Comparison of ENCODE assay signal across 10 cellular contexts in genomic region chr10:28291881-28292297, GRCh38. TPM values are rescaled to one million over a fixed set of nuclear protein-coding genes. Genes with fewer than 3 reads are reported as not detected.
DNase-seq lines count a peak whose midpoint lies in the region; ATAC-seq and TF ChIP-seq lines count a peak whose summit lies in the region.
"Had no signal": no experiment of that assay in that cellular context is flagged by ENCODE, and none has a peak within 500 bp of the region (broad histone marks: within the 10 kb centered on the region; RNA-seq: fewer than 3 reads in every experiment).

No MANE protein-coding gene starts in this region.

- H3K36me3 Mint-ChIP-seq in activated naive CD4-positive, alpha-beta T cell treated with anti-CD3 and anti-CD28 coated beads, Interleukin-2, amount 50 U/mL, for 24 hours: peaks cover 4% of the 10 kb centered on the region
- peaks cover 0 to 14% (median 0%) of the 10 kb centered on the region in 5 donors for H3K36me3 Mint-ChIP-seq in naive thymus-derived CD4-positive, alpha-beta T cell

- no peak overlapping the region for H3K27ac ChIP-seq in naive thymus-derived CD4-positive, alpha-beta T cell (ENCODE audit: low read depth, low read length)
- H3K27ac ChIP-seq: BLaER1 treated with 17β-estradiol and CSF1 and Interleukin-3, amounts not matched to agents 10 nM and 100 nM had no signal

- H3K4me3 Mint-ChIP-seq in activated naive CD4-positive, alpha-beta T cell treated with anti-CD3 and anti-CD28 coated beads, Interleukin-2, amount 50 U/mL, for 24 hours: peak overlapping the region; percentile 53
- peak overlapping the region in 1 of 2 donors; percentile 38 for H3K4me3 Mint-ChIP-seq in stimulated activated naive CD8-positive, alpha-beta T cell treated with anti-CD3 and anti-CD28 coated beads, Interleukin-15, amount 100 ng/mL, for 72 hours
- peak overlapping the region in 1 of 10 donors; percentile 6 for H3K4me3 Mint-ChIP-seq in naive thymus-derived CD4-positive, alpha-beta T cell

- peak; percentile 99 for ATAC-seq in stimulated activated naive CD8-positive, alpha-beta T cell treated with anti-CD3 and anti-CD28 coated beads, Interleukin-15, amount 100 ng/mL, for 72 hours
- ATAC-seq in naive thymus-derived CD4-positive, alpha-beta T cell: no peak
- ATAC-seq in GM19463 (IDR thresholded peaks at IDR 0.05; ENCODE audit: unreplicated experiment) (no peak), HG02970 (IDR thresholded peaks at IDR 0.05; ENCODE audit: low FRiP score, unreplicated experiment) (no peak)

- H3K4me1 ChIP-seq in naive thymus-derived CD4-positive, alpha-beta T cell (ENCODE audit: control insufficient read depth in 2 of 2, insufficient read depth in 2 of 2, low read length in 2 of 2): peaks cover 0 to 42% of the 10 kb centered on the region in 2 donors

- H3K4me1 Mint-ChIP-seq in activated naive CD4-positive, alpha-beta T cell treated with anti-CD3 and anti-CD28 coated beads, Interleukin-2, amount 50 U/mL, for 24 hours: peaks cover 82% of the 10 kb centered on the region
- peaks cover 62% of the 10 kb centered on the region for H3K4me1 Mint-ChIP-seq in stimulated activated naive CD8-positive, alpha-beta T cell treated with anti-CD3 and anti-CD28 coated beads, Interleukin-15, amount 100 ng/mL, for 72 hours
- H3K4me1 Mint-ChIP-seq in naive thymus-derived CD4-positive, alpha-beta T cell: peaks cover 3 to 84% (median 73%) of the 10 kb centered on the region in 7 donors

- H3K27me3 ChIP-seq in kidney epithelial cell (ENCODE audit: control insufficient read depth, insufficient read depth, low read length): no peaks in the 10 kb centered on the region
- H3K27me3 ChIP-seq in naive thymus-derived CD4-positive, alpha-beta T cell (ENCODE audit: control insufficient read depth in 2 of 2, insufficient read depth in 2 of 2, low read length in 2 of 2): no peaks in the 10 kb centered on the region
- H3K27me3 ChIP-seq: BLaER1 treated with 17β-estradiol and CSF1 and Interleukin-3, amounts not matched to agents 10 nM and 100 nM had no signal

- no peaks in the 10 kb centered on the region for H3K9me3 Mint-ChIP-seq in activated naive CD4-positive, alpha-beta T cell treated with anti-CD3 and anti-CD28 coated beads, Interleukin-2, amount 50 U/mL, for 24 hours
- H3K9me3 Mint-ChIP-seq in stimulated activated naive CD8-positive, alpha-beta T cell treated with anti-CD3 and anti-CD28 coated beads, Interleukin-15, amount 100 ng/mL, for 72 hours: no peaks in the 10 kb centered on the region
- no peaks in the 10 kb centered on the region for H3K9me3 Mint-ChIP-seq in naive thymus-derived CD4-positive, alpha-beta T cell

- POLR2A ChIA-PET in naive thymus-derived CD4-positive, alpha-beta T cell (lab: Charles Lee): interaction anchor here (0.7 to 1.6 kb wide), 2 partner anchors 11 to 1111 kb away, joined by 4 to 7 read pairs; partner anchors contain the start of gene MPP7

- peak; percentile 7 to 13 for DNase-seq in activated CD8-positive, alpha-beta memory T cell treated with anti-CD3 and anti-CD28 coated beads for 4 hours (ENCODE audit: low read depth in 2 of 2)
- DNase-seq in activated CD8-positive, alpha-beta memory T cell treated with anti-CD3 and anti-CD28 coated beads for 24 hours: no peak
- peak; percentile 84 for DNase-seq in kidney epithelial cell (ENCODE audit: low read depth)
- peak; percentile 30 to 57 for DNase-seq in stimulated activated naive CD8-positive, alpha-beta T cell treated with anti-CD3 and anti-CD28 coated beads, Interleukin-15, amount 100 ng/mL, for 72 hours
- no peak for DNase-seq in naive thymus-derived CD4-positive, alpha-beta T cell
- DNase-seq: T-helper 1 cell had no signal

- intact Hi-C loops in naive thymus-derived CD4-positive, alpha-beta T cell (cut with micrococcal nuclease): no loop called here

- H3K4me3 ChIP-seq in kidney epithelial cell (ENCODE audit: low read depth, low read length): no peak overlapping the region
- no peak overlapping the region for H3K4me3 ChIP-seq in naive thymus-derived CD4-positive, alpha-beta T cell (ENCODE audit: low read length)
- H3K4me3 ChIP-seq: BLaER1 treated with 17β-estradiol and CSF1 and Interleukin-3, amounts not matched to agents 10 nM and 100 nM had no signal

- H3K9me3 ChIP-seq in naive thymus-derived CD4-positive, alpha-beta T cell (ENCODE audit: control insufficient read depth in 2 of 3, low read length in 3 of 3): no peaks in the 10 kb centered on the region

- H3K27ac Mint-ChIP-seq in activated naive CD4-positive, alpha-beta T cell treated with anti-CD3 and anti-CD28 coated beads, Interleukin-2, amount 50 U/mL, for 24 hours: peak overlapping the region; percentile 92
- peak overlapping the region in 1 of 2 donors; percentile 19 for H3K27ac Mint-ChIP-seq in stimulated activated naive CD8-positive, alpha-beta T cell treated with anti-CD3 and anti-CD28 coated beads, Interleukin-15, amount 100 ng/mL, for 72 hours
- H3K27ac Mint-ChIP-seq in naive thymus-derived CD4-positive, alpha-beta T cell: peak overlapping the region in 4 of 9 donors; percentile 41 to 81 (median 80)

- TF ChIP-seq CTCF in kidney epithelial cell (IDR thresholded peaks at IDR 0.05; ENCODE audit: insufficient read depth, low read length, poor library complexity, severe bottlenecking): no peak

- CTCF ChIA-PET in naive thymus-derived CD4-positive, alpha-beta T cell (lab: Charles Lee): no interaction called here

- no peaks in the 10 kb centered on the region for H3K27me3 Mint-ChIP-seq in activated naive CD4-positive, alpha-beta T cell treated with anti-CD3 and anti-CD28 coated beads, Interleukin-2, amount 50 U/mL, for 24 hours
- no peaks in the 10 kb centered on the region for H3K27me3 Mint-ChIP-seq in stimulated activated naive CD8-positive, alpha-beta T cell treated with anti-CD3 and anti-CD28 coated beads, Interleukin-15, amount 100 ng/mL, for 72 hours
- H3K27me3 Mint-ChIP-seq in naive thymus-derived CD4-positive, alpha-beta T cell: no peaks in the 10 kb centered on the region

- no peaks in the 10 kb centered on the region for H3K36me3 ChIP-seq in kidney epithelial cell (ENCODE audit: control insufficient read depth, insufficient read depth, low read length)
- no peaks in the 10 kb centered on the region for H3K36me3 ChIP-seq in naive thymus-derived CD4-positive, alpha-beta T cell (ENCODE audit: control insufficient read depth in 2 of 3, insufficient read depth in 3 of 3, low read length in 3 of 3)

RNA-seq across cellular contexts. Expression of gene MPP7, which starts 11.0 kb away (rescaled TPM):
- 2.3 and 2.4 TPM in 2 replicates for total RNA-seq in kidney epithelial cell
- total RNA-seq in naive thymus-derived CD4-positive, alpha-beta T cell: 10 to 100 TPM in 4 of 5 experiments, 1 to 10 TPM in 1; 9.7 to 44.7 (median 36.1) TPM
- 10 to 100 TPM; 43.3 to 46.8 TPM for polyA plus RNA-seq in naive thymus-derived CD4-positive, alpha-beta T cell

Comparison
In these comparisons a context has a peak if more than half of its experiments do, and no peak if none do; other contexts are left out.
1. DNase-seq: peak in activated CD8-positive, alpha-beta memory T cell treated with anti-CD3 and anti-CD28 coated beads for 4 hours (2 of 2), kidney epithelial cell (single experiment) and stimulated activated naive CD8-positive, alpha-beta T cell treated with anti-CD3 and anti-CD28 coated beads, Interleukin-15, amount 100 ng/mL, for 72 hours (2 of 2); none in activated CD8-positive, alpha-beta memory T cell treated with anti-CD3 and anti-CD28 coated beads for 24 hours (single experiment) and naive thymus-derived CD4-positive, alpha-beta T cell (0 of 9).